ENCODE assay signal across 31 cellular contexts in the genomic region with DNA sequence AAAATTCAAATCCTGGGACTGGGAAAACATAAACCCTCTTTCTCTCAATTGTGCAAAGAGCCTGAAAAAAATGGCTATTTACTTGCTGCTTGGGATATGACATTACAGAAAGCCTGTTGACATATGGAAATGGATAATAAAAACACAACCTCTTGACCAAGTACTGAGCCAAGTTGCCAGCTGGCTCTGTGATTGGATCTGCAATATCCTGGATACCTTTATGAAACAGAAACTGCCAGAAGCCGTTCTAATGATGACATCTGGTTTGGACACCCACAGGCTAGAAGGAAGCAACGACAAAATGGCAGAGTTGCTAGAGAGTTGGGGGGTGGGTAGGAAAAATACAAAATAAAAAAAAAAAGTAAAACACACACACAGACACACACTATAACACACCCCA.
DNase-seq lines count a peak whose midpoint lies in the region; ATAC-seq and TF ChIP-seq lines count a peak whose summit lies in the region.
"Had no signal": no experiment of that assay in that cellular context is flagged by ENCODE, and none has a peak within 500 bp of the region (broad histone marks: within the 10 kb centered on the region; RNA-seq: fewer than 3 reads in every experiment).

No MANE protein-coding gene starts in this region.

- CTCF ChIA-PET in CD4-positive, alpha-beta T cell (lab: Charles Lee) = no interaction called here

- intact Hi-C loops in CD4-positive, alpha-beta T cell (cut with DNase I, micrococcal nuclease) = no loop called here

- H3K4me2 ChIP-seq in fibroblast of lung (ENCODE audit: extremely low read depth, insufficient read depth, low read length) = no peak overlapping the region

- H3K9me3 Mint-ChIP-seq in CD4-positive, alpha-beta T cell = peaks cover 4% of the 10 kb centered on the region
- H3K9me3 Mint-ChIP-seq: activated CD8-positive, alpha-beta T cell treated with anti-CD3 and anti-CD28 coated beads for 36 hours; activated T-helper 1 cell treated with anti-CD3 and anti-CD28 coated beads, Interleukin-12 subunit alpha, Interleukin-12 subunit beta, Interleukin-2, Interleukin-4 antibody, amounts not matched to agents 30 ng/mL and 10 ng/mL and 1 ng/mL, durations not matched to agents 14 hours and 24 hours and 36 hours had no signal

- in situ Hi-C loops in brain microvascular endothelial cell (cut with HindIII; ENCODE audit: low pct_ligation_motif_present, low sequenced_read_pairs) = no loop called here

- no peaks in the 10 kb centered on the region for H3K9me3 ChIP-seq in fibroblast of lung (ENCODE audit: control insufficient read depth, insufficient read depth, low read depth, low read length)
- no peaks in the 10 kb centered on the region for H3K9me3 ChIP-seq in CD4-positive, alpha-beta T cell (ENCODE audit: control insufficient read depth, low read length)
- H3K9me3 ChIP-seq: HAP-1, neutrophil, thoracic aorta, vagina had no signal

- H3K9ac ChIP-seq in fibroblast of lung (ENCODE audit: insufficient read depth, low read length) = no peak overlapping the region

- no peaks in the 10 kb centered on the region for H3K27me3 Mint-ChIP-seq in CD4-positive, alpha-beta T cell
- H3K27me3 Mint-ChIP-seq: activated CD8-positive, alpha-beta T cell treated with anti-CD3 and anti-CD28 coated beads for 36 hours; CD8-positive, alpha-beta memory T cell; effector memory CD8-positive, alpha-beta T cell; stimulated activated naive CD8-positive, alpha-beta T cell treated with anti-CD3 and anti-CD28 coated beads, Interleukin-15, Interleukin-2, amounts not matched to agents 100 ng/mL and 50 ng/mL, for 24 hours had no signal

- H3K27me3 ChIP-seq in fibroblast of lung (ENCODE audit: control insufficient read depth, insufficient read depth, low read length) (no peaks in the 10 kb centered on the region), brain microvascular endothelial cell (replicated peaks) (no peaks in the 10 kb centered on the region)
- H3K27me3 ChIP-seq in CD4-positive, alpha-beta T cell (ENCODE audit: control insufficient read depth, insufficient read depth, low read length) = no peaks in the 10 kb centered on the region
- H3K27me3 ChIP-seq: neutrophil, vagina had no signal

- H3K27ac ChIP-seq in fibroblast of lung (ENCODE audit: insufficient read depth, low read length) (no peak overlapping the region), brain microvascular endothelial cell (no peak overlapping the region)
- no peak overlapping the region for H3K27ac ChIP-seq in CD4-positive, alpha-beta T cell (ENCODE audit: low read depth, low read length)
- H3K27ac ChIP-seq: neutrophil, thoracic aorta, vagina had no signal

- DNase-seq in DMS153 (lab: John Stamatoyannopoulos, UW) (peak; percentile 84), NCI-H1105 treated with DMSO at 0.1 percent for 48 hours (lab: John Stamatoyannopoulos, UW) (peak; percentile 55), NCI-H524 treated with DMSO at 0.1 percent for 48 hours (lab: John Stamatoyannopoulos, UW) (peak; percentile 86), fibroblast of lung (ENCODE audit: low read depth in 2 of 2) (peak in 1 of 2 donors; percentile 24), GOT3 (lab: John Stamatoyannopoulos, UW) (no peak), NCI-H774 (lab: John Stamatoyannopoulos, UW) (no peak), brain microvascular endothelial cell (no peak)
- no peak for DNase-seq in CD4-positive, alpha-beta T cell
- DNase-seq: activated CD4-positive, alpha-beta T cell treated with anti-CD3 and anti-CD28 coated beads for 1 hour; activated CD8-positive, alpha-beta memory T cell treated with anti-CD3 and anti-CD28 coated beads, Interleukin-2, amount 50 U/mL, for 48 hours; activated CD8-positive, alpha-beta T cell treated with anti-CD3 and anti-CD28 coated beads for 36 hours; activated naive CD4-positive, alpha-beta T cell treated with Interleukin-2 at 50 U/mL for 16 hours; caudate nucleus; CD8-positive, alpha-beta memory T cell; cortex of kidney; effector memory CD8-positive, alpha-beta T cell; erythroblast; Kasumi-1; NCI-H187; NCI-H226; posterior cingulate gyrus; right cardiac atrium; SHP77; stimulated activated CD4-positive, alpha-beta T cell treated with anti-CD3 and anti-CD28 coated beads, Interleukin-2, amount 100 ng/mL, for 24 hours had no signal

- H3K4me3 Mint-ChIP-seq in CD4-positive, alpha-beta T cell = no peak overlapping the region
- H3K4me3 Mint-ChIP-seq: activated CD8-positive, alpha-beta T cell treated with anti-CD3 and anti-CD28 coated beads for 36 hours; activated T-helper 1 cell treated with anti-CD3 and anti-CD28 coated beads, Interleukin-12 subunit alpha, Interleukin-12 subunit beta, Interleukin-2, Interleukin-4 antibody, amounts not matched to agents 30 ng/mL and 10 ng/mL and 1 ng/mL, durations not matched to agents 14 hours and 24 hours and 36 hours; CD8-positive, alpha-beta memory T cell; effector memory CD8-positive, alpha-beta T cell; stimulated activated naive CD8-positive, alpha-beta T cell treated with anti-CD3 and anti-CD28 coated beads, Interleukin-15, Interleukin-2, amounts not matched to agents 100 ng/mL and 50 ng/mL, for 24 hours; T-helper 2 cell treated with Interferon-gamma antibody and Interleukin-4, amounts not matched to agents 5 μg/mL and 100 μg/mL, for 36 hours had no signal

- H3K79me2 ChIP-seq in fibroblast of lung (ENCODE audit: control insufficient read depth, insufficient read depth, low read length) = no peaks in the 10 kb centered on the region

- TF ChIP-seq CTCF in fibroblast of lung (conservative IDR thresholded peaks at IDR 0.05 in 1 of 2, IDR thresholded peaks at IDR 0.05 in 1 of 2; ENCODE audit: low read depth in 1 of 2, low read length in 2 of 2) (no peak), brain microvascular endothelial cell (IDR thresholded peaks at IDR 0.05; ENCODE audit: low read depth, low read length, missing control alignments) (no peak)
- TF ChIP-seq CTCF in CD4-positive, alpha-beta T cell (IDR thresholded peaks at IDR 0.05) = no peak

- peak overlapping the region; percentile 38 for H2AFZ ChIP-seq in fibroblast of lung (ENCODE audit: low read length)

- H3K27ac Mint-ChIP-seq in CD4-positive, alpha-beta T cell = no peak overlapping the region
- H3K27ac Mint-ChIP-seq: activated CD8-positive, alpha-beta T cell treated with anti-CD3 and anti-CD28 coated beads for 36 hours; activated T-helper 1 cell treated with anti-CD3 and anti-CD28 coated beads, Interleukin-12 subunit alpha, Interleukin-12 subunit beta, Interleukin-2, Interleukin-4 antibody, amounts not matched to agents 30 ng/mL and 10 ng/mL and 1 ng/mL, durations not matched to agents 14 hours and 24 hours and 36 hours; CD8-positive, alpha-beta memory T cell; effector memory CD8-positive, alpha-beta T cell; stimulated activated naive CD8-positive, alpha-beta T cell treated with anti-CD3 and anti-CD28 coated beads, Interleukin-15, Interleukin-2, amounts not matched to agents 100 ng/mL and 50 ng/mL, for 24 hours; T-helper 2 cell treated with Interferon-gamma antibody and Interleukin-4, amounts not matched to agents 5 μg/mL and 100 μg/mL, for 36 hours had no signal

- H3K36me3 Mint-ChIP-seq in CD4-positive, alpha-beta T cell (ENCODE audit: low read depth) = no peaks in the 10 kb centered on the region
- H3K36me3 Mint-ChIP-seq: CD8-positive, alpha-beta memory T cell had no signal

- no peak overlapping the region for H3K4me3 ChIP-seq in fibroblast of lung (replicated peaks in 1 of 4; ENCODE audit: control extremely low read depth in 1 of 4, insufficient read depth in 1 of 4, low read depth in 3 of 4, low read length in 4 of 4)
- H3K4me3 ChIP-seq in brain microvascular endothelial cell (ENCODE audit: low read depth, low read length) = no peak overlapping the region
- H3K4me3 ChIP-seq: HAP-1, thoracic aorta, vagina had no signal

- POLR2A ChIA-PET in CD4-positive, alpha-beta T cell (lab: Charles Lee) = no interaction called here

- no peaks in the 10 kb centered on the region for H3K4me1 ChIP-seq in fibroblast of lung (ENCODE audit: control insufficient read depth, extremely low read depth, insufficient read depth, low read length)
- H3K4me1 ChIP-seq: vagina had no signal

- ATAC-seq in CD4-positive, alpha-beta T cell (ENCODE audit: poor library complexity) = no peak
- ATAC-seq: activated CD8-positive, alpha-beta T cell treated with anti-CD3 and anti-CD28 coated beads for 36 hours; effector memory CD8-positive, alpha-beta T cell; right cardiac atrium had no signal

- no peaks in the 10 kb centered on the region for H4K20me1 ChIP-seq in fibroblast of lung (ENCODE audit: control insufficient read depth, extremely low read depth, insufficient read depth, low read length)

- no peaks in the 10 kb centered on the region for H3K4me1 Mint-ChIP-seq in CD4-positive, alpha-beta T cell (ENCODE audit: low read depth)
- H3K4me1 Mint-ChIP-seq: CD8-positive, alpha-beta memory T cell had no signal

- H3K36me3 ChIP-seq in fibroblast of lung (ENCODE audit: control insufficient read depth, insufficient read depth, low read length) (no peaks in the 10 kb centered on the region), brain microvascular endothelial cell (replicated peaks) (no peaks in the 10 kb centered on the region)
- H3K36me3 ChIP-seq: HAP-1, neutrophil, thoracic aorta, vagina had no signal

Comparison
In these comparisons a context has a peak if more than half of its experiments do, and no peak if none do; other contexts are left out.
1. DNase-seq: peak in DMS153 (single experiment), NCI-H1105 treated with DMSO at 0.1 percent for 48 hours (single experiment) and NCI-H524 treated with DMSO at 0.1 percent for 48 hours (single experiment); none in CD4-positive, alpha-beta T cell (0 of 10), GOT3 (single experiment), NCI-H774 (single experiment) and brain microvascular endothelial cell (single experiment).